ENCODE assay signal across 26 cellular contexts in genomic region chr15:76585573-76585892, GRCh38.
"Had no signal": no experiment of that assay in that cellular context is flagged by ENCODE, and none has a peak within 500 bp of the region (broad histone marks: within the 10 kb centered on the region; RNA-seq: fewer than 3 reads in every experiment).

No MANE protein-coding gene starts in this region.

- H3K27me3 ChIP-seq: MG63, SJSA1 had no signal

- H3K36me3 ChIP-seq: MG63, SJSA1 had no signal

- ATAC-seq: HepG2, Panc1, PC-3 had no signal

- H3K4me3 ChIP-seq: MG63, SJSA1, SK-N-MC had no signal

- H3K4me1 ChIP-seq: SJSA1 had no signal

- H3K9me3 ChIP-seq: SJSA1 had no signal

- DNase-seq: IMR-90, Karpas-422, KG1, MG63, NCI-H1092, NCI-H1105 treated with DMSO at 0.1 percent for 48 hours, NCI-H1417 treated with DMSO at 0.1 percent for 48 hours, NCI-H146, NCI-H1694 treated with DMSO at 0.1 percent for 48 hours, NCI-H1930, NCI-H2081, NCI-H2107, NCI-H2171 treated with DMSO at 0.1 percent for 48 hours, NCI-H226, NCI-H446, NCI-H510A, NCI-H524 treated with DMSO at 0.1 percent for 48 hours, NCI-H69, NCI-H774, PC-3, SIG-M5 had no signal

- H3K27ac ChIP-seq: RWPE1, SJSA1, SK-N-MC had no signal
